33 cellular contexts compared by ENCODE assay signal in the genomic region with DNA sequence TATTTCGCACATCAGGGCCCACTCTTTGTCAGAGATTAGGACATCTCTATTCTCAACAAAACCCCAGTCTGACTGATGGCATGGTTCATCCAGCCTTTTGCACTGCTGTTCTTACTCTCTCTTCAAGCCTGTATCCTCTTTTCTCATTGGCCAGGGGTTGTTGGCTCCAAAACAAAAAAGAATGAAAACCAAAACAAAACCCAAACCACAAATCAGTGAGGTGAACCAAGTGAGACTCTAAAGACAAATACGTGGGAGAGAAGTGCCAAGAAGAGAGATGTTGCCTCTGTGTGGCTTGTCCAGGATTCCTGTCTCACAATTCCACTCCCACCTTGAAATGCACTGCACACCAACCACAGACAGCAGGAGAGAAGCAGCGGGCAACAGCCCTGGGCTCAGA.
"Had no signal": no experiment of that assay in that cellular context is flagged by ENCODE, and none has a peak within 500 bp of the region (broad histone marks: within the 10 kb centered on the region; RNA-seq: fewer than 3 reads in every experiment).

No MANE protein-coding gene starts in this region.

- FAIRE-seq: colon, RCC 7860 had no signal

- H3K4me3 Mint-ChIP-seq: activated CD4-positive, alpha-beta memory T cell treated with anti-CD3 and anti-CD28 coated beads, Interleukin-2, amount 10 ng/mL, durations not matched to agents 7 days and 5 days; activated CD8-positive, alpha-beta memory T cell treated with anti-CD3 and anti-CD28 coated beads, Interleukin-2, amount 10 ng/mL, durations not matched to agents 7 days and 5 days; activated naive CD4-positive, alpha-beta T cell treated with anti-CD3 and anti-CD28 coated beads, Interleukin-2, amount 10 ng/mL, durations not matched to agents 7 days and 5 days; activated naive CD8-positive, alpha-beta T cell; activated naive CD8-positive, alpha-beta T cell treated with anti-CD3 and anti-CD28 coated beads, Interleukin-2, amount 50 U/mL, for 24 hours; brain had no signal

- H3K36me3 ChIP-seq: SJCRH30, WERI-Rb-1 had no signal

- H3K36me3 Mint-ChIP-seq: activated CD8-positive, alpha-beta memory T cell treated with anti-CD3 and anti-CD28 coated beads, Interleukin-2, amount 10 ng/mL, durations not matched to agents 7 days and 5 days; activated naive CD4-positive, alpha-beta T cell treated with anti-CD3 and anti-CD28 coated beads, Interleukin-2, amount 10 ng/mL, durations not matched to agents 7 days and 5 days; activated naive CD8-positive, alpha-beta T cell had no signal

- H3K27me3 ChIP-seq: SJCRH30 had no signal

- H3K27ac Mint-ChIP-seq: activated CD4-positive, alpha-beta memory T cell treated with anti-CD3 and anti-CD28 coated beads, Interleukin-2, amount 10 ng/mL, durations not matched to agents 7 days and 5 days; activated CD8-positive, alpha-beta memory T cell treated with anti-CD3 and anti-CD28 coated beads, Interleukin-2, amount 10 ng/mL, durations not matched to agents 7 days and 5 days; activated naive CD4-positive, alpha-beta T cell treated with anti-CD3 and anti-CD28 coated beads, Interleukin-2, amount 10 ng/mL, durations not matched to agents 7 days and 5 days; activated naive CD8-positive, alpha-beta T cell; activated naive CD8-positive, alpha-beta T cell treated with anti-CD3 and anti-CD28 coated beads, Interleukin-2, amount 50 U/mL, for 24 hours had no signal

- H3K9me3 Mint-ChIP-seq: activated CD4-positive, alpha-beta memory T cell treated with anti-CD3 and anti-CD28 coated beads, Interleukin-2, amount 10 ng/mL, durations not matched to agents 7 days and 5 days; activated naive CD4-positive, alpha-beta T cell treated with anti-CD3 and anti-CD28 coated beads, Interleukin-2, amount 10 ng/mL, durations not matched to agents 7 days and 5 days; activated naive CD8-positive, alpha-beta T cell treated with anti-CD3 and anti-CD28 coated beads, Interleukin-2, amount 50 U/mL, for 24 hours; brain had no signal

- H3K4me1 Mint-ChIP-seq: activated CD4-positive, alpha-beta memory T cell treated with anti-CD3 and anti-CD28 coated beads, Interleukin-2, amount 10 ng/mL, durations not matched to agents 7 days and 5 days; activated naive CD4-positive, alpha-beta T cell treated with anti-CD3 and anti-CD28 coated beads, Interleukin-2, amount 10 ng/mL, durations not matched to agents 7 days and 5 days; activated naive CD8-positive, alpha-beta T cell treated with anti-CD3 and anti-CD28 coated beads, Interleukin-2, amount 50 U/mL, for 24 hours had no signal

- H2AFZ ChIP-seq: PC-9 had no signal

- H3K27ac ChIP-seq: PC-9, SJCRH30, SK-N-MC, WERI-Rb-1 had no signal

- H3K4me3 ChIP-seq: PC-9, SJCRH30, SK-N-MC had no signal

- DNase-seq: activated CD4-positive, alpha-beta memory T cell treated with anti-CD3 and anti-CD28 coated beads, Interleukin-2, amount 10 ng/mL, durations not matched to agents 7 days and 5 days; activated CD4-positive, alpha-beta T cell treated with anti-CD3 and anti-CD28 coated beads for 1 hour; activated CD4-positive, alpha-beta T cell treated with anti-CD3 and anti-CD28 coated beads for 48 hours; activated CD4-positive, CD25-positive, alpha-beta regulatory T cell; activated CD8-positive, alpha-beta memory T cell treated with anti-CD3 and anti-CD28 coated beads for 24 hours; activated CD8-positive, alpha-beta memory T cell treated with anti-CD3 and anti-CD28 coated beads, Interleukin-2, amount 10 ng/mL, durations not matched to agents 7 days and 5 days; activated CD8-positive, alpha-beta memory T cell treated with anti-CD3 and anti-CD28 coated beads, Interleukin-2, amount 50 U/mL, for 48 hours; activated effector memory CD4-positive, alpha-beta T cell treated with Interleukin-2 at 50 U/mL for 16 hours; activated naive CD4-positive, alpha-beta T cell treated with anti-CD3 and anti-CD28 coated beads, Interleukin-2, amount 10 ng/mL, durations not matched to agents 7 days and 5 days; activated naive CD8-positive, alpha-beta T cell treated with anti-CD3 and anti-CD28 coated beads, Interleukin-2, amount 50 U/mL, for 24 hours; activated T-cell treated with anti-CD3 and anti-CD28 coated beads, Interleukin-2, amount 50 U/mL, for 48 hours; anterior cingulate cortex; central memory CD4-positive, alpha-beta T cell; Karpas-422; NCI-H1105; NCI-H1436; NCI-H1694 treated with DMSO at 0.1 percent for 48 hours; NCI-H2029 treated with DMSO at 0.1 percent for 48 hours; NCI-H2107; NCI-H2171; NCI-H510A; NCI-H526; NCI-H748 treated with DMSO at 0.1 percent for 48 hours; PC-9; SHP77; SJCRH30; T1000; WERI-Rb-1 had no signal

- H3K9me3 ChIP-seq: SJCRH30 had no signal

- ATAC-seq: activated CD8-positive, alpha-beta memory T cell treated with anti-CD3 and anti-CD28 coated beads, Interleukin-2, amount 10 ng/mL, durations not matched to agents 7 days and 5 days; activated naive CD8-positive, alpha-beta T cell treated with anti-CD3 and anti-CD28 coated beads, Interleukin-2, amount 50 U/mL, for 24 hours had no signal

- H3K4me2 ChIP-seq: PC-9 had no signal

- H3K27me3 Mint-ChIP-seq: brain had no signal
